Comparison of ENCODE assay signal across 8 cellular contexts in genomic region chr17:58352018-58352842, GRCh38. TPM values are rescaled to one million over a fixed set of nuclear protein-coding genes. Genes with fewer than 3 reads are reported as not detected.
DNase-seq lines count a peak whose midpoint lies in the region; ATAC-seq and TF ChIP-seq lines count a peak whose summit lies in the region.

Gene SUPT4H1, minus strand, starts transcription at chr17:58352201. Its CDS starts 66 bp downstream, at chr17:58352135.

- no peaks in the 10 kb centered on the region for H3K27me3 ChIP-seq in fibroblast of lung (ENCODE audit: control insufficient read depth, insufficient read depth, low read length)

- TF ChIP-seq CTCF in fibroblast of lung (conservative IDR thresholded peaks at IDR 0.05 in 1 of 2, IDR thresholded peaks at IDR 0.05 in 1 of 2; ENCODE audit: low read depth in 1 of 2, low read length in 2 of 2): no peak

- peaks cover 49% of the 10 kb centered on the region for H3K4me1 Mint-ChIP-seq in activated T-helper 2 cell treated with anti-CD3 and anti-CD28 coated beads, Interferon-gamma antibody, Interleukin-2, Interleukin-4, amounts not matched to agents 10 μg/mL and 5 μg/mL and 100 μg/mL, durations not matched to agents 14 hours and 24 hours and 36 hours (ENCODE audit: low read depth)
- peaks cover 41 to 75% (median 69%) of the 10 kb centered on the region in 4 donors for H3K4me1 Mint-ChIP-seq in naive thymus-derived CD8-positive, alpha-beta T cell

- H3K9ac ChIP-seq in fibroblast of lung (ENCODE audit: insufficient read depth, low read length): peak within 1 kb of the TSS; percentile 87

- H3K27me3 Mint-ChIP-seq in activated T-helper 2 cell treated with anti-CD3 and anti-CD28 coated beads, Interferon-gamma antibody, Interleukin-2, Interleukin-4, amounts not matched to agents 10 μg/mL and 5 μg/mL and 100 μg/mL, durations not matched to agents 14 hours and 24 hours and 36 hours (ENCODE audit: low read depth): no peaks in the 10 kb centered on the region
- H3K27me3 Mint-ChIP-seq in naive thymus-derived CD8-positive, alpha-beta T cell: no peaks in the 10 kb centered on the region

- DNase-seq in EL (peak; percentile 92), GOT3 (lab: John Stamatoyannopoulos, UW) (peak; percentile 40), Kasumi-1 (lab: John Stamatoyannopoulos, UW) (peak; percentile 93 to 95), RPMI8226 (peak; percentile 97), fibroblast of lung (ENCODE audit: low read depth in 2 of 2) (peak; percentile 90 to 92)
- peak; percentile 90 for DNase-seq in activated T-helper 2 cell treated with anti-CD3 and anti-CD28 coated beads, Interferon-gamma antibody, Interleukin-2, Interleukin-4, amounts not matched to agents 10 μg/mL and 5 μg/mL and 100 μg/mL, durations not matched to agents 14 hours and 24 hours and 36 hours (ENCODE audit: low spot score)
- DNase-seq in naive thymus-derived CD8-positive, alpha-beta T cell: peak; percentile 86 to 94 (median 90)
- DNase-seq in stimulated activated naive CD4-positive, alpha-beta T cell (lab: John Stamatoyannopoulos, UW): peak; percentile 84 to 92 (median 87)

- H3K27ac ChIP-seq in fibroblast of lung (ENCODE audit: insufficient read depth, low read length): peak within 1 kb of the TSS; percentile 90

- intact Hi-C loops in activated T-helper 2 cell treated with anti-CD3 and anti-CD28 coated beads, Interferon-gamma antibody, Interleukin-2, Interleukin-4, amounts not matched to agents 10 μg/mL and 5 μg/mL and 100 μg/mL, durations not matched to agents 14 hours and 24 hours and 36 hours (cut with micrococcal nuclease): loop anchor here (1.0 to 2.0 kb wide), 3 partner anchors 23 to 65 kb away; partner anchors contain the start of gene RNF43

- H3K27ac Mint-ChIP-seq in activated T-helper 2 cell treated with anti-CD3 and anti-CD28 coated beads, Interferon-gamma antibody, Interleukin-2, Interleukin-4, amounts not matched to agents 10 μg/mL and 5 μg/mL and 100 μg/mL, durations not matched to agents 14 hours and 24 hours and 36 hours: peak within 1 kb of the TSS; percentile 98
- H3K27ac Mint-ChIP-seq in naive thymus-derived CD8-positive, alpha-beta T cell: peak within 1 kb of the TSS; percentile 97 to 100 (median 99)

- peaks cover 72% of the 10 kb centered on the region for H3K36me3 Mint-ChIP-seq in activated T-helper 2 cell treated with anti-CD3 and anti-CD28 coated beads, Interferon-gamma antibody, Interleukin-2, Interleukin-4, amounts not matched to agents 10 μg/mL and 5 μg/mL and 100 μg/mL, durations not matched to agents 14 hours and 24 hours and 36 hours (ENCODE audit: low read depth)
- H3K36me3 Mint-ChIP-seq in naive thymus-derived CD8-positive, alpha-beta T cell: peaks cover 5 to 49% (median 7%) of the 10 kb centered on the region in 3 donors

- H3K4me1 ChIP-seq in fibroblast of lung (ENCODE audit: control insufficient read depth, extremely low read depth, insufficient read depth, low read length): peaks cover 4% of the 10 kb centered on the region

- H3K4me2 ChIP-seq in fibroblast of lung (ENCODE audit: extremely low read depth, insufficient read depth, low read length): peak within 1 kb of the TSS; percentile 92

- peak within 1 kb of the TSS; percentile 91 for H2AFZ ChIP-seq in fibroblast of lung (ENCODE audit: low read length)

- H3K4me3 Mint-ChIP-seq in activated T-helper 2 cell treated with anti-CD3 and anti-CD28 coated beads, Interferon-gamma antibody, Interleukin-2, Interleukin-4, amounts not matched to agents 10 μg/mL and 5 μg/mL and 100 μg/mL, durations not matched to agents 14 hours and 24 hours and 36 hours (ENCODE audit: low read depth): peak within 1 kb of the TSS; percentile 100
- peak within 1 kb of the TSS; percentile 99 to 100 (median 100) for H3K4me3 Mint-ChIP-seq in naive thymus-derived CD8-positive, alpha-beta T cell

- H4K20me1 ChIP-seq in fibroblast of lung (ENCODE audit: control insufficient read depth, extremely low read depth, insufficient read depth, low read length): no peaks in the 10 kb centered on the region

- H3K9me3 ChIP-seq in fibroblast of lung (ENCODE audit: control insufficient read depth, insufficient read depth, low read depth, low read length): no peaks in the 10 kb centered on the region

- POLR2A ChIA-PET in naive thymus-derived CD8-positive, alpha-beta T cell (lab: Charles Lee): interaction anchor here (0.6 to 12.6 kb wide), 21 partner anchors 8 to 458 kb away, joined by 3 to 709 read pairs (median 5); partner anchors contain the start of genes HSF5, MKS1, MTMR4 and RNF43

- ATAC-seq in naive thymus-derived CD8-positive, alpha-beta T cell: peak; percentile 92

- H3K36me3 ChIP-seq in fibroblast of lung (ENCODE audit: control insufficient read depth, insufficient read depth, low read length): peaks cover 14% of the 10 kb centered on the region

- no peaks in the 10 kb centered on the region for H3K9me3 Mint-ChIP-seq in activated T-helper 2 cell treated with anti-CD3 and anti-CD28 coated beads, Interferon-gamma antibody, Interleukin-2, Interleukin-4, amounts not matched to agents 10 μg/mL and 5 μg/mL and 100 μg/mL, durations not matched to agents 14 hours and 24 hours and 36 hours
- no peaks in the 10 kb centered on the region for H3K9me3 Mint-ChIP-seq in naive thymus-derived CD8-positive, alpha-beta T cell

- H3K4me3 ChIP-seq in fibroblast of lung (replicated peaks in 1 of 4; ENCODE audit: control extremely low read depth in 1 of 4, insufficient read depth in 1 of 4, low read depth in 3 of 4, low read length in 4 of 4): peak within 1 kb of the TSS; percentile 98 to 100 (median 99)

- peaks cover 11% of the 10 kb centered on the region for H3K79me2 ChIP-seq in fibroblast of lung (ENCODE audit: control insufficient read depth, insufficient read depth, low read length)

RNA-seq across cellular contexts. Expression of gene SUPT4H1, which starts in this region (rescaled TPM):
- total RNA-seq in activated T-helper 2 cell treated with anti-CD3 and anti-CD28 coated beads, Interferon-gamma antibody, Interleukin-2, Interleukin-4, amounts not matched to agents 10 μg/mL and 5 μg/mL and 100 μg/mL, durations not matched to agents 14 hours and 24 hours and 36 hours: 153 and 160 TPM in 2 replicates
- total RNA-seq in fibroblast of lung: 41.9 and 48.5 TPM in 2 replicates
- polyA plus RNA-seq in fibroblast of lung: 191 and 207 TPM in 2 replicates
- 151 TPM in 2 replicates for polyA plus RNA-seq in fibroblast of lung (2012)
- 41.6 and 69.3 TPM in 2 replicates for polyA minus RNA-seq in fibroblast of lung (ENCODE audit: low replicate concordance)
- 10 to 100 TPM; 58.2 to 65.9 TPM for total RNA-seq in naive thymus-derived CD8-positive, alpha-beta T cell
- polyA plus RNA-seq in naive thymus-derived CD8-positive, alpha-beta T cell: 10 to 100 TPM; 63.7 to 97.4 (median 76.1) TPM

Comparison
In these comparisons a context has a peak if more than half of its experiments do, and no peak if none do; other contexts are left out.
1. Peak in every context shown above with its lines: DNase-seq, ATAC-seq, H3K4me3 ChIP-seq and H3K27ac ChIP-seq.
2. DNase-seq: peak in every context shown above with its lines; median percentile 97 in RPMI8226; 94 in Kasumi-1; 92 in EL; 91 in fibroblast of lung; 90 in activated T-helper 2 cell treated with anti-CD3 and anti-CD28 coated beads, Interferon-gamma antibody, Interleukin-2, Interleukin-4, amounts not matched to agents 10 μg/mL and 5 μg/mL and 100 μg/mL, durations not matched to agents 14 hours and 24 hours and 36 hours; 90 in naive thymus-derived CD8-positive, alpha-beta T cell; 87 in stimulated activated naive CD4-positive, alpha-beta T cell; 40 in GOT3.